1 cellular context compared by ENCODE assay signal in genomic region chr1:56106551-56107277, GRCh38.
A peak's percentile ranks its signal among the peaks of the same experiment; 100 is the strongest.
TF ChIP-seq lines count a peak whose summit lies in the region.

No MANE protein-coding gene starts in this region.

TF ChIP-seq in GM12878, 131 proteins besides CTCF, POLR2A, EP300 and RAD21 (continued from another document):
- TF ChIP-seq BMI1 (IDR thresholded peaks at IDR 0.05; ENCODE audit: borderline replicate concordance) (no peak), IKZF1 (conservative IDR thresholded peaks at IDR 0.05) (peak; percentile 77), BRCA1 (IDR thresholded peaks at IDR 0.05; ENCODE audit: low read depth, low read length) (no peak), BCL3 (IDR thresholded peaks at IDR 0.05; ENCODE audit: borderline replicate concordance, insufficient read depth, low read depth, low read length, poor library complexity, severe bottlenecking) (peak; percentile 90), CHD2 (IDR thresholded peaks at IDR 0.05; ENCODE audit: borderline replicate concordance, low read depth, low read length) (0 out of 2 replicates have a peak, but pooled peaks have one; percentile 39), TCF12 (IDR thresholded peaks at IDR 0.05; ENCODE audit: low read depth, low read length) (peak; percentile 71; the same call in 1 of the 2 replicates), IRF3 (IDR thresholded peaks at IDR 0.05) (no peak), DPF2 (IDR thresholded peaks at IDR 0.05) (0 out of 2 replicates have a peak, but pooled peaks have one; percentile 20), NR2F1 (conservative IDR thresholded peaks at IDR 0.05) (peak; percentile 83), ASH2L (IDR thresholded peaks at IDR 0.05; ENCODE audit: borderline replicate concordance, low read depth) (no peak), RAD51 (IDR thresholded peaks at IDR 0.05) (no peak), TBL1XR1 (IDR thresholded peaks at IDR 0.05; ENCODE audit: low read depth, low read length) (no peak), HDAC2 (IDR thresholded peaks at IDR 0.05) (no peak), LARP7 (IDR thresholded peaks at IDR 0.05) (0 out of 2 replicates have a peak, but pooled peaks have one; percentile 36), POU2F2 (IDR thresholded peaks at IDR 0.05; ENCODE audit: borderline replicate concordance, low read depth, low read length) (no peak), BCL11A (IDR thresholded peaks at IDR 0.05; ENCODE audit: low read depth, low read length) (peak; percentile 39; the same call in 1 of the 2 replicates), PAX5 (IDR thresholded peaks at IDR 0.05; ENCODE audit: borderline replicate concordance, low read depth, low read length) (peak; percentile 18; the same call in 1 of the 2 replicates), PML (IDR thresholded peaks at IDR 0.05; ENCODE audit: low read length) (no peak), PAX8 (IDR thresholded peaks at IDR 0.05) (no peak), ZNF207 (IDR thresholded peaks at IDR 0.05; ENCODE audit: borderline replicate concordance) (no peak), TCF7 (IDR thresholded peaks at IDR 0.05; ENCODE audit: borderline replicate concordance) (0 out of 2 replicates have a peak, but pooled peaks have one; percentile 23), KLF5 (IDR thresholded peaks at IDR 0.05; ENCODE audit: partially characterized antibody) (no peak), HDAC6 (IDR thresholded peaks at IDR 0.05; ENCODE audit: unreplicated experiment) (no peak), CREM (IDR thresholded peaks at IDR 0.05; ENCODE audit: low read depth) (no peak), GATAD2B (conservative IDR thresholded peaks at IDR 0.05; ENCODE audit: low read depth) (peak; percentile 91; the same call in 1 of the 2 replicates), SPI1 (IDR thresholded peaks at IDR 0.05; ENCODE audit: borderline replicate concordance, insufficient read depth, low read depth, low read length) (peak; percentile 27), NFIC (IDR thresholded peaks at IDR 0.05; ENCODE audit: low read depth, low read length) (no peak), FOXK2 (IDR thresholded peaks at IDR 0.05) (no peak), FOXM1 (IDR thresholded peaks at IDR 0.05; ENCODE audit: low read depth, low read length) (peak; percentile 40; the same call in 1 of the 2 replicates), SIN3A (IDR thresholded peaks at IDR 0.05; ENCODE audit: low read depth, low read length) (no peak), MEF2B (IDR thresholded peaks at IDR 0.05; ENCODE audit: partially characterized antibody, poor library complexity, severe bottlenecking) (peak; percentile 97), YY1 (IDR thresholded peaks at IDR 0.05; ENCODE audit: low read depth, low read length) (peak; percentile 70; the same call in 1 of the 2 replicates), SMAD1 (IDR thresholded peaks at IDR 0.05; ENCODE audit: low read depth, partially characterized antibody) (peak; percentile 66), ZNF217 (IDR thresholded peaks at IDR 0.05) (no peak), ZBTB40 (IDR thresholded peaks at IDR 0.05; ENCODE audit: borderline replicate concordance) (no peak), ATF7 (IDR thresholded peaks at IDR 0.05; ENCODE audit: low read depth) (peak; percentile 38; the same call in 1 of the 2 replicates), SMARCA5 (IDR thresholded peaks at IDR 0.05) (no peak), BHLHE40 (IDR thresholded peaks at IDR 0.05; ENCODE audit: borderline replicate concordance in 1 of 2, low read depth in 2 of 2, low read length in 1 of 2) (no peak), EED (IDR thresholded peaks at IDR 0.05; ENCODE audit: low read depth) (peak; percentile 49; the same call in 1 of the 2 replicates), SP1 (IDR thresholded peaks at IDR 0.05; ENCODE audit: low read depth, low read length) (no peak), TAF1 (IDR thresholded peaks at IDR 0.05; ENCODE audit: borderline replicate concordance, low read depth, low read length) (no peak), MTA2 (IDR thresholded peaks at IDR 0.05; ENCODE audit: low read depth) (no peak), IKZF2 (IDR thresholded peaks at IDR 0.05) (peak in 1 of 2 experiments; percentile 42; a peak in 1 of 4 replicates), STAT3 (IDR thresholded peaks at IDR 0.05; ENCODE audit: low read depth, low read length) (no peak), ATF3 (IDR thresholded peaks at IDR 0.05; ENCODE audit: borderline replicate concordance, extremely low read depth, low read depth, low read length) (no peak), POLR2AphosphoS5 (IDR thresholded peaks at IDR 0.05; ENCODE audit: low read length) (no peak), SUZ12 (IDR thresholded peaks at IDR 0.05; ENCODE audit: unreplicated experiment) (no peak), ZZZ3 (IDR thresholded peaks at IDR 0.05; ENCODE audit: control insufficient read depth, insufficient read length, low read depth) (no peak), ZBED1 (IDR thresholded peaks at IDR 0.05; ENCODE audit: borderline replicate concordance) (no peak)
- TF ChIP-seq, protein P1, sequence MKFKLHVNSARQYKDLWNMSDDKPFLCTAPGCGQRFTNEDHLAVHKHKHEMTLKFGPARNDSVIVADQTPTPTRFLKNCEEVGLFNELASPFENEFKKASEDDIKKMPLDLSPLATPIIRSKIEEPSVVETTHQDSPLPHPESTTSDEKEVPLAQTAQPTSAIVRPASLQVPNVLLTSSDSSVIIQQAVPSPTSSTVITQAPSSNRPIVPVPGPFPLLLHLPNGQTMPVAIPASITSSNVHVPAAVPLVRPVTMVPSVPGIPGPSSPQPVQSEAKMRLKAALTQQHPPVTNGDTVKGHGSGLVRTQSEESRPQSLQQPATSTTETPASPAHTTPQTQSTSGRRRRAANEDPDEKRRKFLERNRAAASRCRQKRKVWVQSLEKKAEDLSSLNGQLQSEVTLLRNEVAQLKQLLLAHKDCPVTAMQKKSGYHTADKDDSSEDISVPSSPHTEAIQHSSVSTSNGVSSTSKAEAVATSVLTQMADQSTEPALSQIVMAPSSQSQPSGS (IDR thresholded peaks at IDR 0.05; ENCODE audit: low read length) = peak; percentile 65
- TF ChIP-seq, protein P2, sequence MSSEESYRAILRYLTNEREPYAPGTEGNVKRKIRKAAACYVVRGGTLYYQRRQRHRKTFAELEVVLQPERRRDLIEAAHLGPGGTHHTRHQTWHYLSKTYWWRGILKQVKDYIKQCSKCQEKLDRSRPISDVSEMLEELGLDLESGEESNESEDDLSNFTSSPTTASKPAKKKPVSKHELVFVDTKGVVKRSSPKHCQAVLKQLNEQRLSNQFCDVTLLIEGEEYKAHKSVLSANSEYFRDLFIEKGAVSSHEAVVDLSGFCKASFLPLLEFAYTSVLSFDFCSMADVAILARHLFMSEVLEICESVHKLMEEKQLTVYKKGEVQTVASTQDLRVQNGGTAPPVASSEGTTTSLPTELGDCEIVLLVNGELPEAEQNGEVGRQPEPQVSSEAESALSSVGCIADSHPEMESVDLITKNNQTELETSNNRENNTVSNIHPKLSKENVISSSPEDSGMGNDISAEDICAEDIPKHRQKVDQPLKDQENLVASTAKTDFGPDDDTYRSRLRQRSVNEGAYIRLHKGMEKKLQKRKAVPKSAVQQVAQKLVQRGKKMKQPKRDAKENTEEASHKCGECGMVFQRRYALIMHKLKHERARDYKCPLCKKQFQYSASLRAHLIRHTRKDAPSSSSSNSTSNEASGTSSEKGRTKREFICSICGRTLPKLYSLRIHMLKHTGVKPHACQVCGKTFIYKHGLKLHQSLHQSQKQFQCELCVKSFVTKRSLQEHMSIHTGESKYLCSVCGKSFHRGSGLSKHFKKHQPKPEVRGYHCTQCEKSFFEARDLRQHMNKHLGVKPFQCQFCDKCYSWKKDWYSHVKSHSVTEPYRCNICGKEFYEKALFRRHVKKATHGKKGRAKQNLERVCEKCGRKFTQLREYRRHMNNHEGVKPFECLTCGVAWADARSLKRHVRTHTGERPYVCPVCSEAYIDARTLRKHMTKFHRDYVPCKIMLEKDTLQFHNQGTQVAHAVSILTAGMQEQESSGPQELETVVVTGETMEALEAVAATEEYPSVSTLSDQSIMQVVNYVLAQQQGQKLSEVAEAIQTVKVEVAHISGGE (CRISPR knock-in tag; IDR thresholded peaks at IDR 0.05) = no peak
- TF ChIP-seq, protein P3, sequence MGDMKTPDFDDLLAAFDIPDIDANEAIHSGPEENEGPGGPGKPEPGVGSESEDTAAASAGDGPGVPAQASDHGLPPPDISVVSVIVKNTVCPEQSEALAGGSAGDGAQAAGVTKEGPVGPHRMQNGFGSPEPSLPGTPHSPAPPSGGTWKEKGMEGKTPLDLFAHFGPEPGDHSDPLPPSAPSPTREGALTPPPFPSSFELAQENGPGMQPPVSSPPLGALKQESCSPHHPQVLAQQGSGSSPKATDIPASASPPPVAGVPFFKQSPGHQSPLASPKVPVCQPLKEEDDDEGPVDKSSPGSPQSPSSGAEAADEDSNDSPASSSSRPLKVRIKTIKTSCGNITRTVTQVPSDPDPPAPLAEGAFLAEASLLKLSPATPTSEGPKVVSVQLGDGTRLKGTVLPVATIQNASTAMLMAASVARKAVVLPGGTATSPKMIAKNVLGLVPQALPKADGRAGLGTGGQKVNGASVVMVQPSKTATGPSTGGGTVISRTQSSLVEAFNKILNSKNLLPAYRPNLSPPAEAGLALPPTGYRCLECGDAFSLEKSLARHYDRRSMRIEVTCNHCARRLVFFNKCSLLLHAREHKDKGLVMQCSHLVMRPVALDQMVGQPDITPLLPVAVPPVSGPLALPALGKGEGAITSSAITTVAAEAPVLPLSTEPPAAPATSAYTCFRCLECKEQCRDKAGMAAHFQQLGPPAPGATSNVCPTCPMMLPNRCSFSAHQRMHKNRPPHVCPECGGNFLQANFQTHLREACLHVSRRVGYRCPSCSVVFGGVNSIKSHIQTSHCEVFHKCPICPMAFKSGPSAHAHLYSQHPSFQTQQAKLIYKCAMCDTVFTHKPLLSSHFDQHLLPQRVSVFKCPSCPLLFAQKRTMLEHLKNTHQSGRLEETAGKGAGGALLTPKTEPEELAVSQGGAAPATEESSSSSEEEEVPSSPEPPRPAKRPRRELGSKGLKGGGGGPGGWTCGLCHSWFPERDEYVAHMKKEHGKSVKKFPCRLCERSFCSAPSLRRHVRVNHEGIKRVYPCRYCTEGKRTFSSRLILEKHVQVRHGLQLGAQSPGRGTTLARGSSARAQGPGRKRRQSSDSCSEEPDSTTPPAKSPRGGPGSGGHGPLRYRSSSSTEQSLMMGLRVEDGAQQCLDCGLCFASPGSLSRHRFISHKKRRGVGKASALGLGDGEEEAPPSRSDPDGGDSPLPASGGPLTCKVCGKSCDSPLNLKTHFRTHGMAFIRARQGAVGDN (IDR thresholded peaks at IDR 0.05) = no peak
